In the genomic region with DNA sequence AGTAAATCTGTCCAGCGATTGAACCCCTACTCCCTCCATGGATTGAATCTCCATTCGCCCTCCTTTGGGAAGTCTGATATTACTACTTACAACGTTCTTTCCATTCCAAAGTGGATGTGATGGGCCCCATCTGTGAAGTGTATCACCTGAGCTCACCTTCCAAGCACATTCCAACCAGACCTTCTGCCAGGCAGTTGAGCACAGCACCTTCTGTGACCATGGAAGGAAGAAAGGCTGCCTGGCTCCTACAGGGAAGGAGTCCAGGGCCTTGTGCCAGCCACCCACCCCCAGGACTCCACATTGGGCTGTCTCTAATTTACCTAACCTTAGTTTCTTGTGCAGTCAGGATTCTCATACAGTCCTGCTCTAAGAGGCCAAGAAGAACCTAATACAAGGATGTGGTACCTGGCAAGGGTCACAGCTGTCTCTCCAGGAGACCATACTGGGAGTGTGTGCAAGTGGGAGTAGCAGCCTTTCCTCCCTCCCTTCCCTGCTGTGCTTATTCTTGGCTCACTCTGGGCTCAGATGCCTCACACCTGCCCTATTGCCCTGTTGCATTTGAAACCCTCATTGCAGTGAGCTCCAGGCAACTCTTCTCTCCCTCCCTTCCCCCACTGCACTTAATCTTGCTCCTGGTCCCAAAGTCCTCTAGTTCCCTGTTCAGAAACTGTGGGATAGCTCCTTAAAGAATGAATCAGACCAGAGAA, we compare ENCODE assay signal across 17 cellular contexts.
"Had no signal": no experiment of that assay in that cellular context is flagged by ENCODE, and none has a peak within 500 bp of the region (broad histone marks: within the 10 kb centered on the region; RNA-seq: fewer than 3 reads in every experiment).

No MANE protein-coding gene starts in this region.

- H3K27ac Mint-ChIP-seq: activated naive CD8-positive, alpha-beta T cell; dendritic cell treated with granulocyte-macrophage colony-stimulating factor and Interleukin-4, amounts not matched to agents 40 ng/mL and 50 ng/mL, for 4 days; stimulated activated memory B cell treated with anti-CD40 and anti-IgM and Interleukin-4, amounts not matched to agents 10 μg/mL and 1 μg/mL and 100 μg/mL, for 72 hours had no signal

- H3K36me3 ChIP-seq: heart left ventricle, thyroid gland had no signal

- DNase-seq: activated CD4-positive, alpha-beta T cell treated with anti-CD3 and anti-CD28 coated beads, Interleukin-2, amount 50 U/mL, for 48 hours; activated CD4-positive, CD25-positive, alpha-beta regulatory T cell treated with anti-CD3 and anti-CD28 coated beads, Interleukin-2, amount 50 U/mL, for 72 hours; activated gamma-delta T cell treated with Interleukin-2 at 50 U/mL for 16 hours; amniotic stem cell; body of pancreas; central memory CD4-positive, alpha-beta T cell; effector memory CD4-positive, alpha-beta T cell; heart left ventricle; left cardiac atrium; stimulated activated CD4-positive, alpha-beta T cell treated with anti-CD3 and anti-CD28 coated beads, Interleukin-12 subunit alpha, Interleukin-12 subunit beta, amount 100 ng/mL, for 4 hours; stimulated activated CD4-positive, alpha-beta T cell treated with anti-CD3 and anti-CD28 coated beads, Interleukin-2, amount 100 ng/mL, for 24 hours; thyroid gland had no signal

- H3K4me3 ChIP-seq: body of pancreas, heart left ventricle, lung, thyroid gland had no signal

- H3K27ac ChIP-seq: body of pancreas, heart left ventricle, parathyroid adenoma, thyroid gland had no signal

- H3K9me3 Mint-ChIP-seq: dendritic cell treated with granulocyte-macrophage colony-stimulating factor and Interleukin-4, amounts not matched to agents 40 ng/mL and 50 ng/mL, for 4 days; stimulated activated memory B cell treated with anti-CD40 and anti-IgM and Interleukin-4, amounts not matched to agents 10 μg/mL and 1 μg/mL and 100 μg/mL, for 72 hours had no signal

- H3K9me3 ChIP-seq: body of pancreas, heart left ventricle, thyroid gland had no signal

- H3K36me3 Mint-ChIP-seq: activated naive CD8-positive, alpha-beta T cell; stimulated activated memory B cell treated with anti-CD40 and anti-IgM and Interleukin-4, amounts not matched to agents 10 μg/mL and 1 μg/mL and 100 μg/mL, for 72 hours had no signal

- H3K4me3 Mint-ChIP-seq: activated naive CD8-positive, alpha-beta T cell; dendritic cell treated with granulocyte-macrophage colony-stimulating factor and Interleukin-4, amounts not matched to agents 40 ng/mL and 50 ng/mL, for 4 days; stimulated activated memory B cell treated with anti-CD40 and anti-IgM and Interleukin-4, amounts not matched to agents 10 μg/mL and 1 μg/mL and 100 μg/mL, for 72 hours had no signal

- H3K4me1 ChIP-seq: body of pancreas, parathyroid adenoma, thyroid gland had no signal

- H3K4me1 Mint-ChIP-seq: stimulated activated memory B cell treated with anti-CD40 and anti-IgM and Interleukin-4, amounts not matched to agents 10 μg/mL and 1 μg/mL and 100 μg/mL, for 72 hours had no signal

- ATAC-seq: body of pancreas had no signal
